In genomic region chr2:60075048-60075447, GRCh38 we compare ENCODE assay signal across 20 cellular contexts.
A peak's percentile ranks its signal among the peaks of the same experiment; 100 is the strongest.
DNase-seq lines count a peak whose midpoint lies in the region; ATAC-seq and TF ChIP-seq lines count a peak whose summit lies in the region.
"Had no signal": no experiment of that assay in that cellular context is flagged by ENCODE, and none has a peak within 500 bp of the region (broad histone marks: within the 10 kb centered on the region; RNA-seq: fewer than 3 reads in every experiment).

No MANE protein-coding gene starts in this region.

- H3K36me3 ChIP-seq in DND-41 (ENCODE audit: insufficient read depth, low read length) (no peaks in the 10 kb centered on the region), GM23338 (ENCODE audit: insufficient read depth) (no peaks in the 10 kb centered on the region), upper lobe of right lung (no peaks in the 10 kb centered on the region), breast epithelium (no peaks in the 10 kb centered on the region)
- H3K36me3 ChIP-seq: BE2C, BLaER1 had no signal

- DNase-seq in DND-41: no peak
- DNase-seq in GM23338 (ENCODE audit: low spot score): no peak
- peak; percentile 16 for DNase-seq in SK-N-DZ (ENCODE audit: low spot score)
- DNase-seq in upper lobe of right lung: no peak
- DNase-seq in breast epithelium (ENCODE audit: low spot score in 2 of 2): no peak
- DNase-seq: 8988T; ACHN; BE2C; C1 segment of cervical spinal cord; CD4-positive, alpha-beta memory T cell; CD4-positive, CD25-positive, alpha-beta regulatory T cell; CD8-positive, alpha-beta memory T cell; COR-L47; DMS 273 treated with DMSO at 0.1 percent for 48 hours; DMS153; DMS53; DMS79; GF-D8 had no signal

- H3K27ac Mint-ChIP-seq in GM23338: peak overlapping the region; percentile 3; the same call in 1 of the 2 replicates
- H3K27ac Mint-ChIP-seq: CD14-positive monocyte; CD4-positive, alpha-beta memory T cell had no signal

- H3F3A ChIP-seq in GM23338 (replicated peaks; ENCODE audit: low read depth): no peaks in the 10 kb centered on the region

- H3K4me3 ChIP-seq in DND-41 (ENCODE audit: low read depth in 1 of 2, low read length in 2 of 2): no peak overlapping the region
- H3K4me3 ChIP-seq in GM23338: no peak overlapping the region
- H3K4me3 ChIP-seq in upper lobe of right lung: no peak overlapping the region
- no peak overlapping the region for H3K4me3 ChIP-seq in breast epithelium
- H3K4me3 ChIP-seq: BLaER1 had no signal

- H3K9me3 ChIP-seq in DND-41 (ENCODE audit: insufficient read depth, low read length, severe bottlenecking): no peaks in the 10 kb centered on the region
- no peaks in the 10 kb centered on the region for H3K9me3 ChIP-seq in upper lobe of right lung
- H3K9me3 ChIP-seq in breast epithelium: no peaks in the 10 kb centered on the region
- H3K9me3 ChIP-seq: BE2C, BLaER1 had no signal

- H3K4me3 Mint-ChIP-seq in GM23338: no peak overlapping the region
- H3K4me3 Mint-ChIP-seq: CD14-positive monocyte; CD4-positive, alpha-beta memory T cell; CD4-positive, CD25-positive, alpha-beta regulatory T cell; CD8-positive, alpha-beta memory T cell had no signal

- intact Hi-C loops in upper lobe of right lung (cut with DNase I) (no loop called here), breast epithelium (cut with DNase I; ENCODE audit: low total_unique reads) (no loop called here)

- peaks cover 4% of the 10 kb centered on the region for H3K27me3 Mint-ChIP-seq in GM23338 (ENCODE audit: insufficient read depth, low read depth, poor library complexity)
- H3K27me3 Mint-ChIP-seq: CD4-positive, alpha-beta memory T cell; CD4-positive, CD25-positive, alpha-beta regulatory T cell had no signal

- H4K20me1 ChIP-seq in DND-41 (ENCODE audit: insufficient read depth, low read length) (no peaks in the 10 kb centered on the region), GM23338 (replicated peaks; ENCODE audit: insufficient read depth) (no peaks in the 10 kb centered on the region)
- H4K20me1 ChIP-seq: BLaER1 had no signal

- no peaks in the 10 kb centered on the region for H3K9me2 ChIP-seq in GM23338 (ENCODE audit: insufficient read depth)

- H3K27ac ChIP-seq in DND-41 (ENCODE audit: low read length) (peak overlapping the region; percentile 9; the same call in 1 of the 2 replicates), GM23338 (ENCODE audit: low read depth) (no peak overlapping the region), upper lobe of right lung (no peak overlapping the region), breast epithelium (no peak overlapping the region)
- H3K27ac ChIP-seq: BLaER1 had no signal

- ATAC-seq in DND-41 (ENCODE audit: insufficient read depth, low read depth): peak; percentile 54; the same call in 2 of the 3 replicates
- no peak for ATAC-seq in GM23338
- no peak for ATAC-seq in upper lobe of right lung

- TF ChIP-seq POLR2A in breast epithelium (IDR thresholded peaks at IDR 0.05): no peak

- TF ChIP-seq CTCF in DND-41 (IDR thresholded peaks at IDR 0.05; ENCODE audit: borderline replicate concordance, extremely low read depth, low read length, poor library complexity, severe bottlenecking) (no peak), GM23338 (conservative IDR thresholded peaks at IDR 0.05; ENCODE audit: low read depth in 2 of 2) (no peak), upper lobe of right lung (IDR thresholded peaks at IDR 0.05) (no peak), breast epithelium (IDR thresholded peaks at IDR 0.05) (no peak)

- no peaks in the 10 kb centered on the region; the same call in 2 of the 3 replicates for H3K9me3 Mint-ChIP-seq in GM23338

- H3K27me3 ChIP-seq in DND-41 (ENCODE audit: insufficient read depth, low read length, poor library complexity) (no peaks in the 10 kb centered on the region), GM23338 (ENCODE audit: insufficient read depth) (no peaks in the 10 kb centered on the region), upper lobe of right lung (peaks cover 6% of the 10 kb centered on the region), breast epithelium (no peaks in the 10 kb centered on the region)
- H3K27me3 ChIP-seq: BE2C, BLaER1 had no signal

- H3K4me1 ChIP-seq in DND-41 (ENCODE audit: insufficient read depth, low read length) (peaks cover 14% of the 10 kb centered on the region), GM23338 (ENCODE audit: insufficient read depth) (no peaks in the 10 kb centered on the region; the same call in 1 of the 2 replicates), upper lobe of right lung (no peaks in the 10 kb centered on the region), breast epithelium (no peaks in the 10 kb centered on the region)
- H3K4me1 ChIP-seq: BE2C had no signal

- H3K36me3 Mint-ChIP-seq in GM23338 (ENCODE audit: low read depth): no peaks in the 10 kb centered on the region
- H3K36me3 Mint-ChIP-seq: CD14-positive monocyte; CD4-positive, alpha-beta memory T cell; CD4-positive, CD25-positive, alpha-beta regulatory T cell; CD8-positive, alpha-beta memory T cell had no signal

- H3K4me2 ChIP-seq in DND-41 (ENCODE audit: insufficient read depth, low read length) (no peak overlapping the region), GM23338 (no peak overlapping the region)
- H3K4me2 ChIP-seq: BLaER1 had no signal

- no peak overlapping the region for H3K9ac ChIP-seq in DND-41 (ENCODE audit: low read depth, low read length)
- H3K9ac ChIP-seq: BLaER1 had no signal

- H2AFZ ChIP-seq in DND-41 (ENCODE audit: low read depth, low read length): no peak overlapping the region
- H2AFZ ChIP-seq in GM23338: no peak overlapping the region

- H3K4me1 Mint-ChIP-seq in GM23338: peaks cover 15% of the 10 kb centered on the region
- H3K4me1 Mint-ChIP-seq: CD4-positive, alpha-beta memory T cell; CD4-positive, CD25-positive, alpha-beta regulatory T cell; CD8-positive, alpha-beta memory T cell had no signal

- no peaks in the 10 kb centered on the region for H3K79me2 ChIP-seq in DND-41 (ENCODE audit: insufficient read depth, low read length)
- H3K79me2 ChIP-seq in GM23338 (replicated peaks; ENCODE audit: insufficient read depth): no peaks in the 10 kb centered on the region

TF ChIP-seq in GM23338, 12 proteins besides CTCF, POLR2A, EP300 and RAD21:
- TF ChIP-seq JUNB (IDR thresholded peaks at IDR 0.05; ENCODE audit: unreplicated experiment) (no peak), EZH2phosphoT487 (IDR thresholded peaks at IDR 0.05; ENCODE audit: unreplicated experiment) (no peak)
